In genomic region chr2:112548980-112549379, GRCh38 we compare ENCODE assay signal across 34 cellular contexts.
"Had no signal": no experiment of that assay in that cellular context is flagged by ENCODE, and none has a peak within 500 bp of the region (broad histone marks: within the 10 kb centered on the region; RNA-seq: fewer than 3 reads in every experiment).

No MANE protein-coding gene starts in this region.

- H3K9me3 ChIP-seq: adrenal gland, body of pancreas, breast epithelium had no signal

- H3K27me3 ChIP-seq: adrenal gland, body of pancreas, brain microvascular endothelial cell, breast epithelium had no signal

- H3K27ac Mint-ChIP-seq: activated B cell treated with CpG ODN at 0.5 μM for 24 hours; activated CD4-positive, alpha-beta memory T cell treated with anti-CD3 and anti-CD28 coated beads for 36 hours; activated CD8-positive, alpha-beta T cell treated with anti-CD3 and anti-CD28 coated beads for 36 hours; activated naive CD4-positive, alpha-beta T cell treated with anti-CD3 and anti-CD28 coated beads for 36 hours; activated naive CD8-positive, alpha-beta T cell treated with anti-CD3 and anti-CD28 coated beads for 36 hours; activated T-cell treated with anti-CD3 and anti-CD28 coated beads, Interleukin-2, amount 50 U/mL, for 24 hours; activated T-helper 1 cell treated with anti-CD3 and anti-CD28 coated beads, Interleukin-12 subunit alpha, Interleukin-12 subunit beta, Interleukin-2, Interleukin-4 antibody, amounts not matched to agents 30 ng/mL and 10 ng/mL and 1 ng/mL, durations not matched to agents 14 hours and 24 hours and 36 hours; activated T-helper 17 cell treated with anti-CD3 and anti-CD28 coated beads, Interleukin-2, amount 50 U/mL, for 72 hours; T-helper 1 cell treated with Interleukin-12 subunit alpha and Interleukin-12 subunit beta and Interleukin-4 antibody, amounts not matched to agents 30 μg/mL and 1 μg/mL, for 36 hours; T-helper 2 cell treated with Interferon-gamma antibody and Interleukin-4, amounts not matched to agents 5 μg/mL and 100 μg/mL, for 36 hours had no signal

- ATAC-seq: activated CD8-positive, alpha-beta T cell treated with anti-CD3 and anti-CD28 coated beads for 36 hours; activated naive CD4-positive, alpha-beta T cell treated with anti-CD3 and anti-CD28 coated beads, Interleukin-2, amount 50 U/mL, for 72 hours; activated T-helper 17 cell treated with anti-CD3 and anti-CD28 coated beads, Interleukin-2, amount 50 U/mL, for 72 hours; body of pancreas had no signal

- H3K9me3 Mint-ChIP-seq: activated B cell treated with CpG ODN at 0.5 μM for 24 hours; activated CD4-positive, alpha-beta memory T cell treated with anti-CD3 and anti-CD28 coated beads for 36 hours; activated CD8-positive, alpha-beta T cell treated with anti-CD3 and anti-CD28 coated beads for 36 hours; activated naive CD4-positive, alpha-beta T cell treated with anti-CD3 and anti-CD28 coated beads for 36 hours; activated naive CD4-positive, alpha-beta T cell treated with anti-CD3 and anti-CD28 coated beads, Interleukin-2, amount 50 U/mL, for 72 hours; activated naive CD8-positive, alpha-beta T cell treated with anti-CD3 and anti-CD28 coated beads for 36 hours; activated T-cell treated with anti-CD3 and anti-CD28 coated beads, Interleukin-2, amount 50 U/mL, for 24 hours; activated T-helper 1 cell treated with anti-CD3 and anti-CD28 coated beads, Interleukin-12 subunit alpha, Interleukin-12 subunit beta, Interleukin-2, Interleukin-4 antibody, amounts not matched to agents 30 ng/mL and 10 ng/mL and 1 ng/mL, durations not matched to agents 14 hours and 24 hours and 36 hours; activated T-helper 17 cell treated with anti-CD3 and anti-CD28 coated beads, Interleukin-2, amount 50 U/mL, for 72 hours; T-helper 1 cell treated with Interleukin-12 subunit alpha and Interleukin-12 subunit beta and Interleukin-4 antibody, amounts not matched to agents 30 μg/mL and 1 μg/mL, for 36 hours; T-helper 2 cell treated with Interferon-gamma antibody and Interleukin-4, amounts not matched to agents 5 μg/mL and 100 μg/mL, for 36 hours had no signal

- H3K4me1 ChIP-seq: breast epithelium had no signal

- H3K4me3 ChIP-seq: adrenal gland, body of pancreas, breast epithelium had no signal

- DNase-seq: activated B cell treated with CpG ODN at 0.5 μM for 24 hours; activated CD4-positive, alpha-beta memory T cell treated with anti-CD3 and anti-CD28 coated beads for 36 hours; activated CD4-positive, alpha-beta T cell treated with anti-CD3 and anti-CD28 coated beads for 48 hours; activated CD4-positive, alpha-beta T cell treated with anti-CD3 and anti-CD28 coated beads, Interleukin-2, amount 50 U/mL, for 1 hour; activated CD4-positive, alpha-beta T cell treated with anti-CD3 and anti-CD28 coated beads, Interleukin-2, amount 50 U/mL, for 4 hours; activated CD4-positive, CD25-positive, alpha-beta regulatory T cell treated with anti-CD3 and anti-CD28 coated beads, Interleukin-2, amount 50 U/mL, for 72 hours; activated CD8-positive, alpha-beta memory T cell treated with anti-CD3 and anti-CD28 coated beads, Interleukin-2, amount 50 U/mL, for 4 hours; activated CD8-positive, alpha-beta T cell treated with anti-CD3 and anti-CD28 coated beads for 36 hours; activated effector memory CD4-positive, alpha-beta T cell treated with anti-CD3 and anti-CD28 coated beads, Interleukin-2, amount 50 U/mL, for 16 hours; activated gamma-delta T cell treated with Interleukin-2 at 50 U/mL for 16 hours; activated naive CD4-positive, alpha-beta T cell; activated naive CD4-positive, alpha-beta T cell treated with anti-CD3 and anti-CD28 coated beads for 36 hours; activated naive CD4-positive, alpha-beta T cell treated with anti-CD3 and anti-CD28 coated beads, Interleukin-2, amount 50 U/mL, for 16 hours; activated naive CD8-positive, alpha-beta T cell treated with anti-CD3 and anti-CD28 coated beads for 36 hours; activated T-cell treated with anti-CD3 and anti-CD28 coated beads, Interleukin-2, amount 50 U/mL, for 24 hours; activated T-cell treated with anti-CD3 and anti-CD28 coated beads, Interleukin-2, amount 50 U/mL, for 48 hours; adrenal gland; amniotic stem cell; aorta; body of pancreas; brain microvascular endothelial cell; central memory CD4-positive, alpha-beta T cell; T-helper 1 cell; T-helper 2 cell; T-helper 9 cell had no signal

- H3K27ac ChIP-seq: adrenal gland, body of pancreas, brain microvascular endothelial cell, breast epithelium, VCaP had no signal

- FAIRE-seq: astrocyte, TTC549 had no signal

- H3K4me3 Mint-ChIP-seq: activated B cell treated with CpG ODN at 0.5 μM for 24 hours; activated CD4-positive, alpha-beta memory T cell treated with anti-CD3 and anti-CD28 coated beads for 36 hours; activated CD8-positive, alpha-beta T cell treated with anti-CD3 and anti-CD28 coated beads for 36 hours; activated naive CD4-positive, alpha-beta T cell treated with anti-CD3 and anti-CD28 coated beads for 36 hours; activated naive CD8-positive, alpha-beta T cell treated with anti-CD3 and anti-CD28 coated beads for 36 hours; activated T-cell treated with anti-CD3 and anti-CD28 coated beads, Interleukin-2, amount 50 U/mL, for 24 hours; activated T-helper 1 cell treated with anti-CD3 and anti-CD28 coated beads, Interleukin-12 subunit alpha, Interleukin-12 subunit beta, Interleukin-2, Interleukin-4 antibody, amounts not matched to agents 30 ng/mL and 10 ng/mL and 1 ng/mL, durations not matched to agents 14 hours and 24 hours and 36 hours; activated T-helper 17 cell treated with anti-CD3 and anti-CD28 coated beads, Interleukin-2, amount 50 U/mL, for 72 hours; T-helper 1 cell treated with Interleukin-12 subunit alpha and Interleukin-12 subunit beta and Interleukin-4 antibody, amounts not matched to agents 30 μg/mL and 1 μg/mL, for 36 hours; T-helper 2 cell treated with Interferon-gamma antibody and Interleukin-4, amounts not matched to agents 5 μg/mL and 100 μg/mL, for 36 hours had no signal

- H3K27me3 Mint-ChIP-seq: activated B cell treated with CpG ODN at 0.5 μM for 24 hours; activated CD4-positive, alpha-beta memory T cell treated with anti-CD3 and anti-CD28 coated beads for 36 hours; activated CD8-positive, alpha-beta T cell treated with anti-CD3 and anti-CD28 coated beads for 36 hours; activated naive CD8-positive, alpha-beta T cell treated with anti-CD3 and anti-CD28 coated beads for 36 hours; activated T-cell treated with anti-CD3 and anti-CD28 coated beads, Interleukin-2, amount 50 U/mL, for 24 hours; activated T-helper 17 cell treated with anti-CD3 and anti-CD28 coated beads, Interleukin-2, amount 50 U/mL, for 72 hours had no signal

- H3K36me3 ChIP-seq: breast epithelium had no signal
